Comparison of ENCODE assay signal across 22 cellular contexts in the genomic region with DNA sequence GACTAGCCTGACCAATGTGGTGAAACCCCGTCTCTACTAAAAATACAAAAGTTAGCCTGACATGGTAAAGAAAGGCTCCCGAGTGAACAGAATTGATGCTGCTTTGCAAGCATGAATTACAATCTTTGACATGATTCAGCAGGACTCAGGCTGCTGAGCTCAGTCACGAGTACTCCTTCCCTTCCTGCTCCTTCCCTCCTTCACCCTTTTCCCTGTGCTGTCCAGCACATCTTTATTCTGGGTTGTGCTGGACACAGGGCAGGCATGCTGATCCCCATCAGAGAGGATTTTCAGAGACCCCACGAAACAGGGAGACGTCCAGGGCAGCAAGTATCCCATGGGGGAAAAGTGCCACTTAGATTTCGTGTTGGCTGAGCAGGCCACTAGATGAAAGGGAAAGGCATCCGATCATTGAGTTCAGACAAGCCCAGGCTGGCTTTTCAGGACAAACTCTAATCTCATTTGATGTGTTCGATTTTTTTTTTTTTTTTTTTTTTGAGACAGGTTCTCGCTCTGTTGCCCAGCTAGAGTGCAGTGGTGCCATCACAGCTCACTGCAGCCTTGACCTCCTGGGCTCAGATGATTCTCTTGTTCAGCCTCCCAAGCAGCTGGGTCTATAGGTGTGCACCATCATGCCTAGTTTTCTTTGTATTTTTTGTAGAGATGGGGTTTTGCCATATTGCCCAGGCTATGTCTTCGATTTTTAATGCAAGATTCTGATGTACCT. TPM values are rescaled to one million over a fixed set of nuclear protein-coding genes. Genes with fewer than 3 reads are reported as not detected.
"Had no signal": no experiment of that assay in that cellular context is flagged by ENCODE, and none has a peak within 500 bp of the region (broad histone marks: within the 10 kb centered on the region; RNA-seq: fewer than 3 reads in every experiment).

No MANE protein-coding gene starts in this region.

- H3K79me2 ChIP-seq: hepatocyte had no signal

- H3K4me1 Mint-ChIP-seq: naive thymus-derived CD8-positive, alpha-beta T cell; stimulated activated naive B cell treated with anti-CD40 and anti-IgM and Interleukin-4, amounts not matched to agents 10 μg/mL and 1 μg/mL and 100 μg/mL, for 72 hours had no signal

- H3K27me3 ChIP-seq: heart left ventricle, hepatocyte, spleen, thyroid gland had no signal

- H3K4me3 Mint-ChIP-seq: effector memory CD8-positive, alpha-beta T cell; naive thymus-derived CD8-positive, alpha-beta T cell; nephron progenitor cell; stimulated activated naive B cell treated with anti-CD40 and anti-IgM and Interleukin-4, amounts not matched to agents 10 μg/mL and 1 μg/mL and 100 μg/mL, for 72 hours; stimulated activated naive CD8-positive, alpha-beta T cell treated with anti-CD3 and anti-CD28 coated beads, Interleukin-15, Interleukin-2, amounts not matched to agents 100 ng/mL and 50 ng/mL, for 24 hours; type B pancreatic cell had no signal

- H3K36me3 Mint-ChIP-seq: naive thymus-derived CD8-positive, alpha-beta T cell; type B pancreatic cell had no signal

- DNase-seq: cerebellar nuclear complex; cortex of kidney; effector memory CD8-positive, alpha-beta T cell; heart left ventricle; left lung; mesenchymal stem cell; naive thymus-derived CD8-positive, alpha-beta T cell; nephron progenitor cell; nucleus accumbens; psoas muscle; spleen; stimulated activated naive B cell treated with anti-CD40 and anti-IgM and Interleukin-4, amounts not matched to agents 10 μg/mL and 1 μg/mL and 100 μg/mL, for 72 hours; thyroid gland had no signal

- H3K4me2 ChIP-seq: hepatocyte had no signal

- H3K9me3 Mint-ChIP-seq: effector memory CD8-positive, alpha-beta T cell; naive thymus-derived CD8-positive, alpha-beta T cell; nephron progenitor cell; stimulated activated naive CD8-positive, alpha-beta T cell treated with anti-CD3 and anti-CD28 coated beads, Interleukin-15, Interleukin-2, amounts not matched to agents 100 ng/mL and 50 ng/mL, for 24 hours; type B pancreatic cell had no signal

- H3K4me3 ChIP-seq: gastroesophageal sphincter, hepatocyte, left lung, psoas muscle, skin epidermis, spleen, suprapubic skin, thyroid gland had no signal

- H3K36me3 ChIP-seq: gastroesophageal sphincter, heart left ventricle, left lung, spleen, suprapubic skin, thyroid gland had no signal

- FAIRE-seq: endometrium, kidney, urothelium cell line had no signal

- H3K27ac Mint-ChIP-seq: effector memory CD8-positive, alpha-beta T cell; naive thymus-derived CD8-positive, alpha-beta T cell; nephron progenitor cell; stimulated activated naive B cell treated with anti-CD40 and anti-IgM and Interleukin-4, amounts not matched to agents 10 μg/mL and 1 μg/mL and 100 μg/mL, for 72 hours; stimulated activated naive CD8-positive, alpha-beta T cell treated with anti-CD3 and anti-CD28 coated beads, Interleukin-15, Interleukin-2, amounts not matched to agents 100 ng/mL and 50 ng/mL, for 24 hours; type B pancreatic cell had no signal

- H2AFZ ChIP-seq: hepatocyte had no signal

- H3K9me3 ChIP-seq: gastroesophageal sphincter, heart left ventricle, left lung, psoas muscle, spleen, suprapubic skin, thyroid gland had no signal

- H3K4me1 ChIP-seq: gastroesophageal sphincter, left lung, psoas muscle, spleen, suprapubic skin, thyroid gland had no signal

- ATAC-seq: effector memory CD8-positive, alpha-beta T cell; gastroesophageal sphincter; left lung; naive thymus-derived CD8-positive, alpha-beta T cell; psoas muscle; stimulated activated naive B cell treated with anti-CD40 and anti-IgM and Interleukin-4, amounts not matched to agents 10 μg/mL and 1 μg/mL and 100 μg/mL, for 72 hours had no signal

- H3K27me3 Mint-ChIP-seq: type B pancreatic cell had no signal

- H3K27ac ChIP-seq: gastroesophageal sphincter, hepatocyte, left lung, psoas muscle, skin epidermis, spleen, suprapubic skin, thyroid gland had no signal

RNA-seq across cellular contexts. Expression of a gene that starts 36.5 kb away (rescaled TPM):
- polyA plus RNA-seq: naive thymus-derived CD8-positive, alpha-beta T cell had no signal
